20 cellular contexts compared by ENCODE assay signal in genomic region chr14:105830171-105830570, GRCh38.
DNase-seq lines count a peak whose midpoint lies in the region; ATAC-seq and TF ChIP-seq lines count a peak whose summit lies in the region.
"Had no signal": no experiment of that assay in that cellular context is flagged by ENCODE, and none has a peak within 500 bp of the region (broad histone marks: within the 10 kb centered on the region; RNA-seq: fewer than 3 reads in every experiment).

No MANE protein-coding gene starts in this region.

- ATAC-seq in RWPE2 (ENCODE audit: low read depth) (no peak), HG02763 (IDR thresholded peaks at IDR 0.05; ENCODE audit: unreplicated experiment) (no peak)
- ATAC-seq: A549, GM23338 had no signal

- H3K4me3 ChIP-seq in RWPE2 (ENCODE audit: severe bottlenecking) (no peak overlapping the region), suprapubic skin (no peak overlapping the region), PC-9 (no peak overlapping the region)
- H3K4me3 ChIP-seq: A549, GM23338, HAP-1, SK-N-MC had no signal

- no peak overlapping the region for H3K4me3 Mint-ChIP-seq in activated naive CD4-positive, alpha-beta T cell treated with anti-CD3 and anti-CD28 coated beads, Interleukin-2, amount 10 ng/mL, durations not matched to agents 7 days and 5 days
- H3K4me3 Mint-ChIP-seq: CD8-positive, alpha-beta memory T cell; GM23338 had no signal

- H3K27me3 Mint-ChIP-seq in activated naive CD4-positive, alpha-beta T cell treated with anti-CD3 and anti-CD28 coated beads, Interleukin-2, amount 10 ng/mL, durations not matched to agents 7 days and 5 days = peaks cover 82% of the 10 kb centered on the region

- no peaks in the 10 kb centered on the region for H3F3A ChIP-seq in PC-9 (ENCODE audit: insufficient read depth, low read depth)

- BruUV-seq in PC-9 (replicated peaks; lab: Mats Ljungman, UMichigan) = no TSS peak

- H3K9me2 ChIP-seq in PC-9 (ENCODE audit: insufficient read depth) = no peaks in the 10 kb centered on the region

- peaks cover 12% of the 10 kb centered on the region for H3K4me1 Mint-ChIP-seq in activated naive CD4-positive, alpha-beta T cell treated with anti-CD3 and anti-CD28 coated beads, Interleukin-2, amount 10 ng/mL, durations not matched to agents 7 days and 5 days
- H3K4me1 Mint-ChIP-seq: GM23338 had no signal

- peak; percentile 52 for DNase-seq in activated naive CD4-positive, alpha-beta T cell treated with anti-CD3 and anti-CD28 coated beads, Interleukin-2, amount 10 ng/mL, durations not matched to agents 7 days and 5 days
- DNase-seq in activated naive CD4-positive, alpha-beta T cell (lab: John Stamatoyannopoulos, UW) = no peak
- DNase-seq in COLO668 (lab: John Stamatoyannopoulos, UW; ENCODE audit: unreplicated experiment) (peak; percentile 14), RWPE2 (ENCODE audit: low spot score) (peak; percentile 55), suprapubic skin (ENCODE audit: low spot score in 2 of 2) (no peak), PC-9 (no peak)
- DNase-seq: CD8-positive, alpha-beta memory T cell; GDM1; NCI-H1694; NCI-H2081; NCI-H2171; NCI-H345; NCI-H524 treated with DMSO at 0.1 percent for 48 hours; SHP77 treated with DMSO at 0.1 percent for 48 hours had no signal

- no peaks in the 10 kb centered on the region for H3K79me2 ChIP-seq in PC-9 (ENCODE audit: low read depth)

- H3K9me3 Mint-ChIP-seq in activated naive CD4-positive, alpha-beta T cell treated with anti-CD3 and anti-CD28 coated beads, Interleukin-2, amount 10 ng/mL, durations not matched to agents 7 days and 5 days = peaks cover 3% of the 10 kb centered on the region
- H3K9me3 Mint-ChIP-seq: CD8-positive, alpha-beta memory T cell had no signal

- H3K27me3 ChIP-seq in RWPE2 (ENCODE audit: insufficient read depth, poor library complexity, severe bottlenecking) (peaks cover 29% of the 10 kb centered on the region), suprapubic skin (no peaks in the 10 kb centered on the region), PC-9 (ENCODE audit: insufficient read depth, low read depth) (peaks cover 61% of the 10 kb centered on the region)

- no peak for TF ChIP-seq EP300 in suprapubic skin (IDR thresholded peaks at IDR 0.05)

- intact Hi-C loops in PC-9 (cut with micrococcal nuclease; ENCODE audit: unreplicated experiment) = no loop called here

- TF ChIP-seq CTCF in RWPE2 (IDR thresholded peaks at IDR 0.05; ENCODE audit: poor library complexity, severe bottlenecking) (no peak), suprapubic skin (IDR thresholded peaks at IDR 0.05) (no peak), PC-9 (conservative IDR thresholded peaks at IDR 0.05) (no peak)

- H3K36me3 Mint-ChIP-seq in activated naive CD4-positive, alpha-beta T cell treated with anti-CD3 and anti-CD28 coated beads, Interleukin-2, amount 10 ng/mL, durations not matched to agents 7 days and 5 days = peaks cover 2% of the 10 kb centered on the region
- H3K36me3 Mint-ChIP-seq: CD8-positive, alpha-beta memory T cell had no signal

- H3K36me3 ChIP-seq in RWPE2 (ENCODE audit: low read depth) = no peaks in the 10 kb centered on the region
- H3K36me3 ChIP-seq in suprapubic skin = no peaks in the 10 kb centered on the region
- H3K36me3 ChIP-seq in PC-9 (ENCODE audit: low read depth) = no peaks in the 10 kb centered on the region
- H3K36me3 ChIP-seq: HAP-1 had no signal

- H3K9me3 ChIP-seq in RWPE2 (ENCODE audit: severe bottlenecking) (peaks cover 4% of the 10 kb centered on the region), suprapubic skin (no peaks in the 10 kb centered on the region), PC-9 (ENCODE audit: insufficient read depth, low read depth) (no peaks in the 10 kb centered on the region)
- H3K9me3 ChIP-seq: HAP-1 had no signal

- H3K27ac Mint-ChIP-seq in activated naive CD4-positive, alpha-beta T cell treated with anti-CD3 and anti-CD28 coated beads, Interleukin-2, amount 10 ng/mL, durations not matched to agents 7 days and 5 days = no peak overlapping the region
- H3K27ac Mint-ChIP-seq: GM23338 had no signal

- no peak for TF ChIP-seq POLR2A in suprapubic skin (IDR thresholded peaks at IDR 0.05)

- POLR2A ChIA-PET in PC-9 (lab: Charles Lee; ENCODE audit: unreplicated experiment) = no interaction called here

- H2AFZ ChIP-seq in PC-9 = no peak overlapping the region
- H2AFZ ChIP-seq: GM23338 had no signal

- WGBS in suprapubic skin = 73% methylated on average over 6 of the region's 6 CpGs

- H3K4me1 ChIP-seq in RWPE2 (ENCODE audit: insufficient read depth, poor library complexity, severe bottlenecking) (no peaks in the 10 kb centered on the region), suprapubic skin (no peaks in the 10 kb centered on the region), PC-9 (replicated peaks; ENCODE audit: insufficient read depth) (no peaks in the 10 kb centered on the region)
- H3K4me1 ChIP-seq: A549, HAP-1 had no signal

- no peaks in the 10 kb centered on the region for H4K20me1 ChIP-seq in PC-9 (ENCODE audit: insufficient read depth)

- no peak overlapping the region for H3K27ac ChIP-seq in RWPE2 (ENCODE audit: poor library complexity, severe bottlenecking)
- no peak overlapping the region for H3K27ac ChIP-seq in suprapubic skin
- no peak overlapping the region for H3K27ac ChIP-seq in PC-9
- H3K27ac ChIP-seq: A549, KMS-11, SK-N-MC had no signal

- CTCF ChIA-PET in activated naive CD4-positive, alpha-beta T cell treated with anti-CD3 and anti-CD28 coated beads, Interleukin-2, amount 10 ng/mL, durations not matched to agents 7 days and 5 days (lab: Charles Lee) = interaction anchor here (1.2 kb wide), 1 partner anchor 113 kb away, joined by 3 read pairs; no protein-coding TSS in a partner anchor
- CTCF ChIA-PET in PC-9 (lab: Charles Lee) = no interaction called here

- H3K4me2 ChIP-seq in PC-9 = no peak overlapping the region
- H3K4me2 ChIP-seq: A549, GM23338, KMS-11 had no signal

Comparison
In these comparisons a context has a peak if more than half of its experiments do, and no peak if none do; other contexts are left out.
1. DNase-seq: peak in activated naive CD4-positive, alpha-beta T cell treated with anti-CD3 and anti-CD28 coated beads, Interleukin-2, amount 10 ng/mL, durations not matched to agents 7 days and 5 days (single experiment), COLO668 (single experiment) and RWPE2 (single experiment); none in activated naive CD4-positive, alpha-beta T cell (0 of 4), suprapubic skin (0 of 2) and PC-9 (0 of 2).